Comparison of ENCODE assay signal across 22 cellular contexts in genomic region chr2:11008773-11009172, GRCh38.
"Had no signal": no experiment of that assay in that cellular context is flagged by ENCODE, and none has a peak within 500 bp of the region (broad histone marks: within the 10 kb centered on the region; RNA-seq: fewer than 3 reads in every experiment).

No MANE protein-coding gene starts in this region.

- DNase-seq: hypothalamus; immature natural killer cell; kidney; left colon; left lung; lower lobe of right lung; mammary epithelial cell; mesenchymal stem cell; naive B cell; natural killer cell; nephron progenitor cell; occipital lobe; stimulated activated CD4-positive, alpha-beta T cell treated with anti-CD3 and anti-CD28 coated beads, Interleukin-12 subunit alpha, Interleukin-12 subunit beta, amount 100 ng/mL, for 4 hours; stimulated activated CD4-positive, alpha-beta T cell treated with anti-CD3 and anti-CD28 coated beads, Interleukin-15, amount 100 ng/mL, for 24 hours; stimulated activated CD4-positive, alpha-beta T cell treated with anti-CD3 and anti-CD28 coated beads, Interleukin-2, amount 100 ng/mL, for 24 hours; stimulated activated CD4-positive, alpha-beta T cell treated with anti-CD3 and anti-CD28 coated beads, Interleukin-4, amount 100 ng/mL, for 1 hour; stimulated activated naive B cell treated with anti-CD40 and anti-IgM and Interleukin-4, amounts not matched to agents 10 μg/mL and 1 μg/mL and 100 μg/mL, for 72 hours; stimulated activated naive CD8-positive, alpha-beta T cell treated with anti-CD3 and anti-CD28 coated beads, Interleukin-15, Interleukin-2, amounts not matched to agents 100 U/mL and 50 U/mL, for 24 hours; stomach; testis; thyroid gland; transverse colon had no signal
